In the genomic region with DNA sequence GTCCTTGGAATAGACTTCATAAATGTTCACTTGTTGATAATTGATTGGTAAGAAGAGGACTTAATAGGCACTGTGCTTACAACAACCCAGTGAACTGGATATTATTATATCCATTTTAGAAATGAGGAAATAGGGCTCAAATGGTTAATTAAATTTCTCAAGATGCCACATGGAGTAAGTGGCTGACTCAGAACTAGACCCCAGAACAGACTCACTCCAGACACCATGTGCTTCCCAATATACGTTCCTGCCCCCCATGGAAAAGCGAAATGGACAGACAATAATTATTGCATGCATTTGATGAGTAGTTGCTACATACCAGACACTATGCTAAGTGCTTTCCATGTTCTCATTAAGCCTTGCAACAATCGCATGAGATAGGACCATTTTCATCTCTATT, we compare ENCODE assay signal across 9 cellular contexts. TPM values are rescaled to one million over a fixed set of nuclear protein-coding genes. Genes with fewer than 3 reads are reported as not detected.
DNase-seq lines count a peak whose midpoint lies in the region; ATAC-seq, FAIRE-seq and TF ChIP-seq lines count a peak whose summit lies in the region.
"Had no signal": no experiment of that assay in that cellular context is flagged by ENCODE, and none has a peak within 500 bp of the region (broad histone marks: within the 10 kb centered on the region; RNA-seq: fewer than 3 reads in every experiment).

No MANE protein-coding gene starts in this region.

- intact Hi-C loops in activated CD4-positive, alpha-beta memory T cell treated with anti-CD3 and anti-CD28 coated beads for 36 hours (cut with micrococcal nuclease) = no loop called here

- no peaks in the 10 kb centered on the region for H3K9me3 Mint-ChIP-seq in activated T-cell treated with anti-CD3 and anti-CD28 coated beads, Interleukin-2, amount 50 U/mL, for 24 hours
- no peaks in the 10 kb centered on the region for H3K9me3 Mint-ChIP-seq in activated CD4-positive, alpha-beta memory T cell treated with anti-CD3 and anti-CD28 coated beads for 36 hours

- peak overlapping the region; percentile 56; the same call in 1 of the 2 replicates for H3K9ac ChIP-seq in iPS-20b (ENCODE audit: low read depth, low read length)
- H3K9ac ChIP-seq in stomach smooth muscle (ENCODE audit: low read length in 2 of 2) = peak overlapping the region in 1 of 2 donors; percentile 87

- H3K27me3 Mint-ChIP-seq in activated T-cell treated with anti-CD3 and anti-CD28 coated beads, Interleukin-2, amount 50 U/mL, for 24 hours = peaks cover 53% of the 10 kb centered on the region
- peaks cover 40% of the 10 kb centered on the region for H3K27me3 Mint-ChIP-seq in activated CD4-positive, alpha-beta memory T cell treated with anti-CD3 and anti-CD28 coated beads for 36 hours

- H3K9me3 ChIP-seq in iPS-20b (ENCODE audit: insufficient read depth, low read depth, low read length) = no peaks in the 10 kb centered on the region
- H3K9me3 ChIP-seq in stomach smooth muscle (ENCODE audit: control insufficient read depth in 2 of 2, low read length in 2 of 2) = no peaks in the 10 kb centered on the region

- FAIRE-seq in GM12892 (lab: Jason Lieb, UNC) = no peak

- no peak for TF ChIP-seq POLR2A in GM12892 (IDR thresholded peaks at IDR 0.05; ENCODE audit: low read depth, low read length)

- H3K36me3 ChIP-seq in iPS-20b (ENCODE audit: insufficient read depth, low read depth, low read length) (no peaks in the 10 kb centered on the region), stomach smooth muscle (ENCODE audit: control insufficient read depth in 2 of 2, insufficient read depth in 2 of 2, low read length in 2 of 2) (no peaks in the 10 kb centered on the region)

- H3K4me3 ChIP-seq in iPS-20b (ENCODE audit: low read length) (peak overlapping the region; percentile 73), stomach smooth muscle (ENCODE audit: low read length in 2 of 2) (peak overlapping the region; percentile 87 to 93)

- H3K4me1 Mint-ChIP-seq in activated T-cell treated with anti-CD3 and anti-CD28 coated beads, Interleukin-2, amount 50 U/mL, for 24 hours (ENCODE audit: low read depth) = peaks cover 12% of the 10 kb centered on the region
- peaks cover 7% of the 10 kb centered on the region for H3K4me1 Mint-ChIP-seq in activated CD4-positive, alpha-beta memory T cell treated with anti-CD3 and anti-CD28 coated beads for 36 hours (ENCODE audit: low read depth)

- H3K27me3 ChIP-seq in iPS-20b (ENCODE audit: insufficient read depth, low read length) (peaks cover 34% of the 10 kb centered on the region), stomach smooth muscle (ENCODE audit: control insufficient read depth in 1 of 2, insufficient read depth in 2 of 2, low read length in 2 of 2) (no peaks in the 10 kb centered on the region)

- H3K27ac Mint-ChIP-seq in activated T-cell treated with anti-CD3 and anti-CD28 coated beads, Interleukin-2, amount 50 U/mL, for 24 hours = no peak overlapping the region
- no peak overlapping the region for H3K27ac Mint-ChIP-seq in activated CD4-positive, alpha-beta memory T cell treated with anti-CD3 and anti-CD28 coated beads for 36 hours

- H3K36me3 Mint-ChIP-seq in activated T-cell treated with anti-CD3 and anti-CD28 coated beads, Interleukin-2, amount 50 U/mL, for 24 hours (ENCODE audit: low read depth) = no peaks in the 10 kb centered on the region
- no peaks in the 10 kb centered on the region for H3K36me3 Mint-ChIP-seq in activated CD4-positive, alpha-beta memory T cell treated with anti-CD3 and anti-CD28 coated beads for 36 hours

- no peak overlapping the region for H3K27ac ChIP-seq in iPS-20b (ENCODE audit: low read length)
- peak overlapping the region; percentile 66 for H3K27ac ChIP-seq in stomach smooth muscle (ENCODE audit: low read length)

- POLR2A ChIA-PET in activated CD4-positive, alpha-beta memory T cell treated with anti-CD3 and anti-CD28 coated beads for 36 hours (lab: Charles Lee) = no interaction called here

- CTCF ChIA-PET in activated CD4-positive, alpha-beta memory T cell treated with anti-CD3 and anti-CD28 coated beads for 36 hours (lab: Charles Lee) = no interaction called here

- no peak for ATAC-seq in GM21390 (IDR thresholded peaks at IDR 0.05; ENCODE audit: unreplicated experiment)

- H3K4me1 ChIP-seq in iPS-20b (ENCODE audit: insufficient read depth, low read length) = peaks cover 7% of the 10 kb centered on the region
- no peaks in the 10 kb centered on the region for H3K4me1 ChIP-seq in stomach smooth muscle (ENCODE audit: control insufficient read depth, insufficient read depth, low read length)

- H3K4me3 Mint-ChIP-seq in activated T-cell treated with anti-CD3 and anti-CD28 coated beads, Interleukin-2, amount 50 U/mL, for 24 hours = peak overlapping the region; percentile 59
- H3K4me3 Mint-ChIP-seq in activated CD4-positive, alpha-beta memory T cell treated with anti-CD3 and anti-CD28 coated beads for 36 hours = peak overlapping the region; percentile 52

- no peak for DNase-seq in activated T-cell treated with anti-CD3 and anti-CD28 coated beads, Interleukin-2, amount 50 U/mL, for 24 hours
- DNase-seq in activated T-cell treated with anti-CD3 and anti-CD28 coated beads, Interleukin-2, amount 50 U/mL, for 1 hour = no peak
- no peak for DNase-seq in activated CD4-positive, alpha-beta memory T cell treated with anti-CD3 and anti-CD28 coated beads for 36 hours
- DNase-seq in retina (no peak), GM12892 (ENCODE audit: insufficient read length) (no peak)
- DNase-seq: COR-L47 had no signal

RNA-seq across cellular contexts. Expression of a gene that starts 0.9 kb away (rescaled TPM):
- total RNA-seq in activated CD4-positive, alpha-beta memory T cell treated with anti-CD3 and anti-CD28 coated beads for 36 hours = 1 to 10 TPM in 1 of 2 experiments, under 1 TPM in 1; 0.97 to 1.0 TPM
- polyA plus RNA-seq in GM12892 (2012; ENCODE audit: missing spikeins) = 0.34 TPM
